In genomic region chr21:36437745-36438128, GRCh38 we compare ENCODE assay signal across 11 cellular contexts. TPM values are rescaled to one million over a fixed set of nuclear protein-coding genes. Genes with fewer than 3 reads are reported as not detected.
A peak's percentile ranks its signal among the peaks of the same experiment; 100 is the strongest.
DNase-seq lines count a peak whose midpoint lies in the region; ATAC-seq, FAIRE-seq and TF ChIP-seq lines count a peak whose summit lies in the region.
"Had no signal": no experiment of that assay in that cellular context is flagged by ENCODE, and none has a peak within 500 bp of the region (broad histone marks: within the 10 kb centered on the region; RNA-seq: fewer than 3 reads in every experiment).

No MANE protein-coding gene starts in this region.

- TF ChIP-seq CTCF in choroid plexus epithelial cell (conservative IDR thresholded peaks at IDR 0.05; ENCODE audit: low read depth, low read length) (no peak), pancreas (IDR thresholded peaks at IDR 0.05) (no peak), thyroid gland (IDR thresholded peaks at IDR 0.05) (no peak), Peyer's patch (IDR thresholded peaks at IDR 0.05) (no peak)

- H3K4me3 ChIP-seq in choroid plexus epithelial cell (ENCODE audit: low read depth, low read length) (no peak overlapping the region), pancreas (no peak overlapping the region), thyroid gland (replicated peaks in 1 of 3) (no peak overlapping the region), Peyer's patch (no peak overlapping the region)
- H3K4me3 ChIP-seq: heart right ventricle had no signal

- DNase-seq in ELR (ENCODE audit: low read depth) (peak; percentile 74), OCI-M2 (lab: John Stamatoyannopoulos, UW; ENCODE audit: unreplicated experiment) (peak; percentile 34), choroid plexus epithelial cell (ENCODE audit: low read depth) (peak; percentile 56), pancreas (peak in 1 of 6 donors; percentile 25), thyroid gland (no peak), sciatic nerve (ENCODE audit: low spot score) (no peak), Peyer's patch (no peak)
- no peak for DNase-seq in activated CD4-positive, alpha-beta T cell treated with anti-CD3 and anti-CD28 coated beads for 1 hour
- DNase-seq: heart right ventricle, NCI-H1092 had no signal

- intact Hi-C loops in pancreas (cut with DNase I): no loop called here
- intact Hi-C loops in thyroid gland (cut with DNase I): no loop called here
- intact Hi-C loops in sciatic nerve (cut with DNase I): no loop called here

- H3K27me3 ChIP-seq in pancreas (no peaks in the 10 kb centered on the region), thyroid gland (no peaks in the 10 kb centered on the region), Peyer's patch (no peaks in the 10 kb centered on the region)
- H3K27me3 ChIP-seq: heart right ventricle had no signal

- H3K36me3 ChIP-seq in pancreas (no peaks in the 10 kb centered on the region), thyroid gland (no peaks in the 10 kb centered on the region), Peyer's patch (no peaks in the 10 kb centered on the region)
- H3K36me3 ChIP-seq: heart right ventricle had no signal

- H3K9me3 ChIP-seq in pancreas (no peaks in the 10 kb centered on the region), thyroid gland (no peaks in the 10 kb centered on the region), Peyer's patch (no peaks in the 10 kb centered on the region)

- TF ChIP-seq POLR2A in thyroid gland (IDR thresholded peaks at IDR 0.05) (no peak), Peyer's patch (IDR thresholded peaks at IDR 0.05) (no peak)

- peak; percentile 60 to 85 (median 84) for ATAC-seq in pancreas
- ATAC-seq in sciatic nerve: no peak
- ATAC-seq: HCT116 had no signal

- H3K4me1 ChIP-seq in pancreas (peaks cover 0 to 8% (median 0%) of the 10 kb centered on the region in 3 donors), thyroid gland (no peaks in the 10 kb centered on the region), Peyer's patch (no peaks in the 10 kb centered on the region)

- H3K27ac ChIP-seq in pancreas (no peak overlapping the region), thyroid gland (no peak overlapping the region), Peyer's patch (no peak overlapping the region)

- WGBS in pancreas, 2 donors: 17% methylated on average over 6 of the region's 6 CpGs
- WGBS in thyroid gland, 2 donors: 71 to 75% methylated on average over 6 of the region's 6 CpGs

- FAIRE-seq in pancreas (lab: Jason Lieb, UNC): no peak

RNA-seq across cellular contexts. Expression of gene CLDN14, which starts 42.2 kb away (rescaled TPM):
- total RNA-seq in pancreas (1 to 10 TPM in 2 of 6 donors, under 1 TPM in 4; 0.38 to 1.8 (median 0.57) TPM), thyroid gland (not detected), sciatic nerve (1.2 TPM), Peyer's patch (not detected)
- 1 to 10 TPM; 1.9 to 3.3 TPM for polyA plus RNA-seq in pancreas
- total RNA-seq: heart right ventricle had no signal

RNA-seq across cellular contexts. Expression of gene CHAF1B, which starts 52.5 kb away (rescaled TPM):
- total RNA-seq in pancreas (1 to 10 TPM; 1.5 to 3.3 (median 3.1) TPM), thyroid gland (1 to 10 TPM in 2 of 4 donors, under 1 TPM in 2; 0.89 to 1.7 (median 0.99) TPM), sciatic nerve (2.5 TPM), Peyer's patch (10 to 100 TPM in 1 of 4 donors, 1 to 10 TPM in 1, under 1 TPM in 2; 0.85 to 11.6 (median 1.3) TPM)
- polyA plus RNA-seq in pancreas: 1 to 10 TPM; 2.2 to 4.6 TPM

Comparison
In these comparisons a context has a peak if more than half of its experiments do, and no peak if none do; other contexts are left out.
1. DNase-seq: peak in ELR (single experiment), OCI-M2 (single experiment) and choroid plexus epithelial cell (single experiment); none in activated CD4-positive, alpha-beta T cell treated with anti-CD3 and anti-CD28 coated beads for 1 hour (single experiment), thyroid gland (0 of 2), sciatic nerve (single experiment) and Peyer's patch (0 of 3).